28 cellular contexts compared by ENCODE assay signal in the genomic region with DNA sequence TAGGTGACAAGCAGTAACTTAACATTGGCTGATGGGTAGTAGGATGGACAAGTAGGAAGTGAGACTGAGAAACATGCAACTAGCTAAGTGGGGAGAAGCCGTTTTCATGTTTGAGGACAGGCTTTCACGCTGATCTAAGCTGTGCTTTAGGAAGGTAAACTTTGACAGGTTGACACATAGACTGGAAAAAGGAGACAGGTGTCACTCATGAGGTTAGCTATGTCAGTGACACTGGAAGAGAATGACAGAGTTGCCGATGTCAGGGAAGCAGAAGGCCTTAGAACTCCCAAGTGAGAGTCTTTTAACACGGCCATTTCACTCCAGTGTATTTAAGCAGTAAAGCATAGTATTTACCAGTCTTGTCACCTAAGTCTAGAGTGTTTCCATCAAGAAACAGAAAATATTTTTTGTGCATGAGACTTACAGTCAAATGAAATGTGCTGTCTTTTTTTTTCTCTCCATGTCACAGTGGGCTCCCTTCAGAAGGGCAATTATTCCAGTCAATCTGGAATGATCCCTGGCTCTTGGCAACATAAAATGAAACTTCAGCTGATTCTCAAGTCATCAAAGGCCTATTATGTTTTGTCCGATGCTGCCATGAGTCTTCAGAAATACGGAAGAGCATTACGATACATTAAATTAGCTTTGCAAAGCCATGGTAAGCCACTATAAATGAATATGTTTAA. TPM values are rescaled to one million over a fixed set of nuclear protein-coding genes. Genes with fewer than 3 reads are reported as not detected.
"Had no signal": no experiment of that assay in that cellular context is flagged by ENCODE, and none has a peak within 500 bp of the region (broad histone marks: within the 10 kb centered on the region; RNA-seq: fewer than 3 reads in every experiment).

No MANE protein-coding gene starts in this region.

- H3K4me3 Mint-ChIP-seq: activated B cell treated with CpG ODN at 0.5 μM for 24 hours; activated CD4-positive, alpha-beta memory T cell treated with anti-CD3 and anti-CD28 coated beads for 36 hours; activated CD4-positive, alpha-beta T cell treated with anti-CD3 and anti-CD28 coated beads, Interleukin-2, amount 10 ng/mL, durations not matched to agents 7 days and 5 days had no signal

- H3K9me3 Mint-ChIP-seq: activated B cell treated with CpG ODN at 0.5 μM for 24 hours; activated CD4-positive, alpha-beta memory T cell treated with anti-CD3 and anti-CD28 coated beads for 36 hours; activated CD4-positive, alpha-beta T cell treated with anti-CD3 and anti-CD28 coated beads, Interleukin-2, amount 10 ng/mL, durations not matched to agents 7 days and 5 days; activated T-helper 2 cell treated with anti-CD3 and anti-CD28 coated beads, Interferon-gamma antibody, Interleukin-2, Interleukin-4, amounts not matched to agents 10 μg/mL and 5 μg/mL and 100 μg/mL, durations not matched to agents 14 hours and 24 hours and 36 hours had no signal

- H3K27me3 ChIP-seq: brain microvascular endothelial cell had no signal

- H3K4me1 Mint-ChIP-seq: activated B cell treated with CpG ODN at 0.5 μM for 24 hours had no signal

- H3K27ac ChIP-seq: brain microvascular endothelial cell, KMS-11 had no signal

- ATAC-seq: HepG2 had no signal

- DNase-seq: activated B cell treated with CpG ODN at 0.5 μM for 24 hours; activated CD4-positive, alpha-beta memory T cell treated with anti-CD3 and anti-CD28 coated beads for 36 hours; activated CD4-positive, alpha-beta T cell treated with anti-CD3 and anti-CD28 coated beads, Interleukin-2, amount 10 ng/mL, durations not matched to agents 7 days and 5 days; activated CD8-positive, alpha-beta memory T cell treated with anti-CD3 and anti-CD28 coated beads for 24 hours; activated gamma-delta T cell treated with Interleukin-2 at 50 U/mL for 16 hours; activated naive CD4-positive, alpha-beta T cell treated with anti-CD3 and anti-CD28 coated beads, Interleukin-2, amount 50 U/mL, for 16 hours; activated T-cell treated with anti-CD3 and anti-CD28 coated beads, Interleukin-2, amount 50 U/mL, for 48 hours; amygdala; brain microvascular endothelial cell; MV-4-11; NCI-H1092 treated with DMSO at 0.1 percent for 48 hours; NCI-H1417 treated with DMSO at 0.1 percent for 48 hours; NCI-H1694 treated with DMSO at 0.1 percent for 48 hours; NCI-H2029 treated with DMSO at 0.1 percent for 48 hours; NCI-H345; NCI-H510A; NCI-H526 treated with DMSO at 0.1 percent for 48 hours; NCI-H82; SIG-M5; T-helper 2 cell; T1000 had no signal

- H3K27me3 Mint-ChIP-seq: activated B cell treated with CpG ODN at 0.5 μM for 24 hours; activated CD4-positive, alpha-beta memory T cell treated with anti-CD3 and anti-CD28 coated beads for 36 hours; activated CD4-positive, alpha-beta T cell treated with anti-CD3 and anti-CD28 coated beads, Interleukin-2, amount 10 ng/mL, durations not matched to agents 7 days and 5 days had no signal

- H3K27ac Mint-ChIP-seq: activated B cell treated with CpG ODN at 0.5 μM for 24 hours; activated CD4-positive, alpha-beta memory T cell treated with anti-CD3 and anti-CD28 coated beads for 36 hours; activated CD4-positive, alpha-beta T cell treated with anti-CD3 and anti-CD28 coated beads, Interleukin-2, amount 10 ng/mL, durations not matched to agents 7 days and 5 days; activated T-helper 2 cell treated with anti-CD3 and anti-CD28 coated beads, Interferon-gamma antibody, Interleukin-2, Interleukin-4, amounts not matched to agents 10 μg/mL and 5 μg/mL and 100 μg/mL, durations not matched to agents 14 hours and 24 hours and 36 hours had no signal

RNA-seq across cellular contexts. Expression of gene MMP21, which starts 35.5 kb away (rescaled TPM):
- total RNA-seq: activated CD4-positive, alpha-beta memory T cell treated with anti-CD3 and anti-CD28 coated beads for 36 hours; astrocyte; HepG2; MCF 10A; OCI-LY7; RPMI7951 had no signal

RNA-seq across cellular contexts. Expression of gene TEX36, which starts 57.2 kb away (rescaled TPM):
- total RNA-seq: activated B cell treated with CpG ODN at 0.5 μM for 24 hours; activated CD4-positive, alpha-beta memory T cell treated with anti-CD3 and anti-CD28 coated beads for 36 hours; activated CD4-positive, alpha-beta T cell treated with anti-CD3 and anti-CD28 coated beads, Interleukin-2, amount 10 ng/mL, durations not matched to agents 7 days and 5 days; activated T-helper 2 cell treated with anti-CD3 and anti-CD28 coated beads, Interferon-gamma antibody, Interleukin-2, Interleukin-4, amounts not matched to agents 10 μg/mL and 5 μg/mL and 100 μg/mL, durations not matched to agents 14 hours and 24 hours and 36 hours; astrocyte; HepG2; MCF 10A; OCI-LY7; RPMI7951 had no signal
